31 cellular contexts compared by ENCODE assay signal in the genomic region with DNA sequence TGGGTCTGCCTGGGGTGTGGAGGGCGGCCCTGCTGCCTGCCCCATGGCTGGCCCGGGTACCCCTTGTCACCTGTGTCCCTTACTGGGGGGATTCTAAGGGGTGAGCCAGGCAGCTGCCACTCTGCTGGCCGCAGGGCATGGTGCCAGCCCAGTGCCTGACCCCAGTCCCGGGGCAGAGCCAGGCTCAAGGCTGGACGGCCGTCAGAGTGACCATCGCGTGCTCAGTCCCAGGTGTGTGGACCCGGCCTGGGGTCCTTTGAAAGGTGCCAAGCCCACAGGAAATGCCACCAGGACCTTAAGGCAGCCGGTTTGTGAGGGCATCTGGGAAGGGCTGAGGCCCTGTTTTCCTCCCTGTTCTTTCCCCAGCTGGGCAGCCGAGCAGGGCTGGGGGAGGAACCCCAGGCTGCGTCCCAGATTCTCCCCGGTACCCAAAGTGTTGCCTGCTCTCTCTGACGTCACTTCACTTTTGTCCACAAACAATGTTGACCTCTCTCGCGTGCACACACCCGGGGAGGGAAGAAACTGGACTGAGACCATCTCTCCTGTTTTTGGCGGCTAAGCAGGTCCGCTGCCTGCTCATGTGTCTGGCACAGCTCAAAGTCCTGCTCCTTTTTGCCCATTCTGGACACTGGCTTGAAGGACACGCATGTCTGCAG. TPM values are rescaled to one million over a fixed set of nuclear protein-coding genes. Genes with fewer than 3 reads are reported as not detected.
"Had no signal": no experiment of that assay in that cellular context is flagged by ENCODE, and none has a peak within 500 bp of the region (broad histone marks: within the 10 kb centered on the region; RNA-seq: fewer than 3 reads in every experiment).

No MANE protein-coding gene starts in this region.

- H3K9ac ChIP-seq: neural progenitor cell had no signal

- H3K27ac ChIP-seq: body of pancreas, cardiac muscle cell, colonic mucosa, neural progenitor cell, right lobe of liver, thoracic aorta, upper lobe of right lung, WERI-Rb-1 had no signal

- DNase-seq: activated CD4-positive, alpha-beta memory T cell treated with anti-CD3 and anti-CD28 coated beads for 36 hours; activated CD4-positive, alpha-beta T cell treated with anti-CD3 and anti-CD28 coated beads, Interleukin-2, amount 10 ng/mL, durations not matched to agents 24 days and 14 days; activated CD4-positive, CD25-positive, alpha-beta regulatory T cell treated with anti-CD3 and anti-CD28 coated beads, Interleukin-2, amount 50 U/mL, for 72 hours; activated CD8-positive, alpha-beta memory T cell treated with anti-CD3 and anti-CD28 coated beads, Interleukin-2, amount 50 U/mL, for 4 hours; activated T-cell treated with anti-CD3 and anti-CD28 coated beads, Interleukin-2, amount 50 U/mL, for 1 hour; body of pancreas; colonic mucosa; effector CD8-positive, alpha-beta T cell; left colon; midbrain; naive thymus-derived CD4-positive, alpha-beta T cell; stimulated activated CD4-positive, alpha-beta T cell treated with anti-CD3 and anti-CD28 coated beads, Interleukin-12 subunit alpha, Interleukin-12 subunit beta, amount 100 ng/mL, for 4 hours; stimulated activated CD4-positive, alpha-beta T cell treated with anti-CD3 and anti-CD28 coated beads, Interleukin-4, amount 100 ng/mL, for 1 hour; SW 1271; T1000; upper lobe of right lung; WERI-Rb-1 had no signal

- H3K9me3 Mint-ChIP-seq: activated CD4-positive, alpha-beta memory T cell treated with anti-CD3 and anti-CD28 coated beads for 36 hours; activated CD4-positive, alpha-beta T cell treated with anti-CD3 and anti-CD28 coated beads, Interleukin-2, amount 10 ng/mL, durations not matched to agents 24 days and 14 days; activated T-helper 1 cell treated with anti-CD3 and anti-CD28 coated beads, Interleukin-12 subunit alpha, Interleukin-12 subunit beta, Interleukin-2, Interleukin-4 antibody, amounts not matched to agents 30 ng/mL and 10 ng/mL and 1 ng/mL, durations not matched to agents 14 hours and 24 hours and 36 hours; memory B cell; naive thymus-derived CD4-positive, alpha-beta T cell; neural progenitor cell; stimulated activated naive CD8-positive, alpha-beta T cell treated with anti-CD3 and anti-CD28 coated beads, Interleukin-15, Interleukin-2, amounts not matched to agents 100 ng/mL and 50 ng/mL, for 24 hours; T-helper 1 cell treated with Interleukin-12 subunit alpha and Interleukin-12 subunit beta and Interleukin-4 antibody, amounts not matched to agents 30 μg/mL and 1 μg/mL, for 36 hours had no signal

- FAIRE-seq: frontal cortex, islet of Langerhans had no signal

- H3K4me3 Mint-ChIP-seq: activated CD4-positive, alpha-beta memory T cell treated with anti-CD3 and anti-CD28 coated beads for 36 hours; activated CD4-positive, alpha-beta T cell treated with anti-CD3 and anti-CD28 coated beads, Interleukin-2, amount 10 ng/mL, durations not matched to agents 24 days and 14 days; activated naive CD8-positive, alpha-beta T cell; activated T-helper 1 cell treated with anti-CD3 and anti-CD28 coated beads, Interleukin-12 subunit alpha, Interleukin-12 subunit beta, Interleukin-2, Interleukin-4 antibody, amounts not matched to agents 30 ng/mL and 10 ng/mL and 1 ng/mL, durations not matched to agents 14 hours and 24 hours and 36 hours; memory B cell; naive thymus-derived CD4-positive, alpha-beta T cell; neural progenitor cell; stimulated activated naive CD8-positive, alpha-beta T cell treated with anti-CD3 and anti-CD28 coated beads, Interleukin-15, Interleukin-2, amounts not matched to agents 100 ng/mL and 50 ng/mL, for 24 hours; T-helper 1 cell treated with Interleukin-12 subunit alpha and Interleukin-12 subunit beta and Interleukin-4 antibody, amounts not matched to agents 30 μg/mL and 1 μg/mL, for 36 hours had no signal

- H3K4me1 Mint-ChIP-seq: activated CD4-positive, alpha-beta T cell treated with anti-CD3 and anti-CD28 coated beads, Interleukin-2, amount 10 ng/mL, durations not matched to agents 24 days and 14 days; memory B cell; naive thymus-derived CD4-positive, alpha-beta T cell had no signal

- H3K9me3 ChIP-seq: body of pancreas, colonic mucosa, right lobe of liver, thoracic aorta, upper lobe of right lung had no signal

- ATAC-seq: body of pancreas; left colon; naive thymus-derived CD4-positive, alpha-beta T cell; upper lobe of right lung had no signal

- H3K27ac Mint-ChIP-seq: activated CD4-positive, alpha-beta memory T cell treated with anti-CD3 and anti-CD28 coated beads for 36 hours; activated CD4-positive, alpha-beta T cell treated with anti-CD3 and anti-CD28 coated beads, Interleukin-2, amount 10 ng/mL, durations not matched to agents 24 days and 14 days; activated naive CD8-positive, alpha-beta T cell; activated T-helper 1 cell treated with anti-CD3 and anti-CD28 coated beads, Interleukin-12 subunit alpha, Interleukin-12 subunit beta, Interleukin-2, Interleukin-4 antibody, amounts not matched to agents 30 ng/mL and 10 ng/mL and 1 ng/mL, durations not matched to agents 14 hours and 24 hours and 36 hours; memory B cell; naive thymus-derived CD4-positive, alpha-beta T cell; stimulated activated naive CD8-positive, alpha-beta T cell treated with anti-CD3 and anti-CD28 coated beads, Interleukin-15, Interleukin-2, amounts not matched to agents 100 ng/mL and 50 ng/mL, for 24 hours; T-helper 1 cell treated with Interleukin-12 subunit alpha and Interleukin-12 subunit beta and Interleukin-4 antibody, amounts not matched to agents 30 μg/mL and 1 μg/mL, for 36 hours had no signal

- H3K4me2 ChIP-seq: neural progenitor cell had no signal

- H3K36me3 ChIP-seq: cardiac muscle cell, colonic mucosa, neural progenitor cell, right lobe of liver, thoracic aorta, upper lobe of right lung had no signal

- H3K36me3 Mint-ChIP-seq: activated CD4-positive, alpha-beta memory T cell treated with anti-CD3 and anti-CD28 coated beads for 36 hours; activated naive CD8-positive, alpha-beta T cell; memory B cell; naive thymus-derived CD4-positive, alpha-beta T cell had no signal

- H3K27me3 Mint-ChIP-seq: activated CD4-positive, alpha-beta T cell treated with anti-CD3 and anti-CD28 coated beads, Interleukin-2, amount 10 ng/mL, durations not matched to agents 24 days and 14 days; stimulated activated naive CD8-positive, alpha-beta T cell treated with anti-CD3 and anti-CD28 coated beads, Interleukin-15, Interleukin-2, amounts not matched to agents 100 ng/mL and 50 ng/mL, for 24 hours had no signal

- H3K4me1 ChIP-seq: body of pancreas, colonic mucosa, neural progenitor cell, right lobe of liver, upper lobe of right lung had no signal

- H2AFZ ChIP-seq: neural progenitor cell had no signal

- H3K4me3 ChIP-seq: body of pancreas, cardiac muscle cell, colonic mucosa, neural progenitor cell, right lobe of liver, thoracic aorta, upper lobe of right lung had no signal

- H3K27me3 ChIP-seq: body of pancreas, cardiac muscle cell, colonic mucosa, neural progenitor cell, right lobe of liver, upper lobe of right lung had no signal

RNA-seq across cellular contexts. Expression of gene PAPOLB, which starts 37.6 kb away (rescaled TPM):
- total RNA-seq: activated CD4-positive, alpha-beta memory T cell treated with anti-CD3 and anti-CD28 coated beads for 36 hours; activated CD4-positive, alpha-beta T cell treated with anti-CD3 and anti-CD28 coated beads, Interleukin-2, amount 10 ng/mL, durations not matched to agents 24 days and 14 days; activated CD8-positive, alpha-beta memory T cell treated with anti-CD3 and anti-CD28 coated beads for 36 hours; activated T-helper 1 cell treated with anti-CD3 and anti-CD28 coated beads, Interleukin-12 subunit alpha, Interleukin-12 subunit beta, Interleukin-2, Interleukin-4 antibody, amounts not matched to agents 30 ng/mL and 10 ng/mL and 1 ng/mL, durations not matched to agents 14 hours and 24 hours and 36 hours; epithelial cell of proximal tubule; naive thymus-derived CD4-positive, alpha-beta T cell; right lobe of liver had no signal
- polyA plus RNA-seq: adipose tissue; cardiac muscle cell; naive thymus-derived CD4-positive, alpha-beta T cell had no signal
